Comparison of ENCODE assay signal across 23 cellular contexts in genomic region chr20:2125474-2126112, GRCh38. TPM values are rescaled to one million over a fixed set of nuclear protein-coding genes. Genes with fewer than 3 reads are reported as not detected.
DNase-seq lines count a peak whose midpoint lies in the region; ATAC-seq and TF ChIP-seq lines count a peak whose summit lies in the region.
"Had no signal": no experiment of that assay in that cellular context is flagged by ENCODE, and none has a peak within 500 bp of the region (broad histone marks: within the 10 kb centered on the region; RNA-seq: fewer than 3 reads in every experiment).

No MANE protein-coding gene starts in this region.

- TF ChIP-seq CTCF in Peyer's patch (IDR thresholded peaks at IDR 0.05) (no peak), suprapubic skin (IDR thresholded peaks at IDR 0.05) (no peak)

- peak overlapping the region in 2 of 3 donors; percentile 12 to 52 for H3K9ac ChIP-seq in skeletal muscle tissue (ENCODE audit: low read depth in 1 of 3, low read length in 3 of 3)
- H3K9ac ChIP-seq: SK-N-SH had no signal

- H3K9me3 Mint-ChIP-seq in IgD-negative memory B cell, result no peaks in the 10 kb centered on the region
- H3K9me3 Mint-ChIP-seq in central memory CD8-positive, alpha-beta T cell, result no peaks in the 10 kb centered on the region
- H3K9me3 Mint-ChIP-seq: activated naive CD4-positive, alpha-beta T cell treated with anti-CD3 and anti-CD28 coated beads for 36 hours; activated T-helper 1 cell treated with anti-CD3 and anti-CD28 coated beads, Interleukin-12 subunit alpha, Interleukin-12 subunit beta, Interleukin-2, Interleukin-4 antibody, amounts not matched to agents 30 ng/mL and 10 ng/mL and 1 ng/mL, durations not matched to agents 14 hours and 24 hours and 36 hours; mesothelial cell of epicardium; stimulated activated memory B cell treated with anti-CD40 and anti-IgM and Interleukin-4, amounts not matched to agents 10 μg/mL and 1 μg/mL and 100 μg/mL, for 72 hours; T-helper 1 cell treated with Interleukin-12 subunit alpha and Interleukin-12 subunit beta and Interleukin-4 antibody, amounts not matched to agents 30 μg/mL and 1 μg/mL, for 36 hours had no signal

- H3K4me3 ChIP-seq in skeletal muscle tissue (ENCODE audit: low read length in 3 of 3), result peak overlapping the region in 1 of 3 donors; percentile 3
- no peak overlapping the region for H3K4me3 ChIP-seq in Peyer's patch
- H3K4me3 ChIP-seq in suprapubic skin, result no peak overlapping the region
- H3K4me3 ChIP-seq: testis had no signal

- H3K4me3 Mint-ChIP-seq in IgD-negative memory B cell, result peak overlapping the region in 2 of 4 donors; percentile 12 to 76
- H3K4me3 Mint-ChIP-seq in central memory CD8-positive, alpha-beta T cell, result no peak overlapping the region
- H3K4me3 Mint-ChIP-seq: activated naive CD4-positive, alpha-beta T cell treated with anti-CD3 and anti-CD28 coated beads for 36 hours; activated T-helper 1 cell treated with anti-CD3 and anti-CD28 coated beads, Interleukin-12 subunit alpha, Interleukin-12 subunit beta, Interleukin-2, Interleukin-4 antibody, amounts not matched to agents 30 ng/mL and 10 ng/mL and 1 ng/mL, durations not matched to agents 14 hours and 24 hours and 36 hours; mesothelial cell of epicardium; stimulated activated memory B cell treated with anti-CD40 and anti-IgM and Interleukin-4, amounts not matched to agents 10 μg/mL and 1 μg/mL and 100 μg/mL, for 72 hours; T-helper 1 cell treated with Interleukin-12 subunit alpha and Interleukin-12 subunit beta and Interleukin-4 antibody, amounts not matched to agents 30 μg/mL and 1 μg/mL, for 36 hours had no signal

- ATAC-seq in central memory CD8-positive, alpha-beta T cell (replicated peaks; ENCODE audit: extremely low read depth, poor library complexity, severe bottlenecking), result no peak
- ATAC-seq in left ventricle myocardium superior (peak; percentile 73), GM21619 (IDR thresholded peaks at IDR 0.05; ENCODE audit: unreplicated experiment) (no peak)
- ATAC-seq: activated CD4-positive, CD25-positive, alpha-beta regulatory T cell treated with anti-CD3 and anti-CD28 coated beads, Interleukin-2, amount 50 U/mL, for 24 hours had no signal

- H3K36me3 Mint-ChIP-seq in IgD-negative memory B cell, result peaks cover 4% of the 10 kb centered on the region
- peaks cover 5% of the 10 kb centered on the region for H3K36me3 Mint-ChIP-seq in central memory CD8-positive, alpha-beta T cell (ENCODE audit: insufficient read depth)

- H3K36me3 ChIP-seq in skeletal muscle tissue (ENCODE audit: control insufficient read depth in 3 of 3, insufficient read depth in 3 of 3, low read length in 3 of 3) (no peaks in the 10 kb centered on the region), Peyer's patch (peaks cover 0 to 5% (median 0%) of the 10 kb centered on the region in 3 donors), suprapubic skin (no peaks in the 10 kb centered on the region)
- H3K36me3 ChIP-seq: brain microvascular endothelial cell had no signal

- 29% methylated on average over 5 of the region's 7 CpGs for WGBS in suprapubic skin

- no peak for TF ChIP-seq POLR2A in Peyer's patch (IDR thresholded peaks at IDR 0.05)
- TF ChIP-seq POLR2A in suprapubic skin (IDR thresholded peaks at IDR 0.05), result no peak

- H3K27ac ChIP-seq in skeletal muscle tissue (ENCODE audit: low read depth, low read length), result no peak overlapping the region
- no peak overlapping the region for H3K27ac ChIP-seq in Peyer's patch
- H3K27ac ChIP-seq in suprapubic skin, result no peak overlapping the region
- H3K27ac ChIP-seq: brain microvascular endothelial cell, testis had no signal

- H3K27ac Mint-ChIP-seq in IgD-negative memory B cell, result peak overlapping the region in 2 of 3 donors; percentile 37 to 78
- H3K27ac Mint-ChIP-seq in central memory CD8-positive, alpha-beta T cell (ENCODE audit: low read depth), result peak overlapping the region; percentile 32
- H3K27ac Mint-ChIP-seq: activated naive CD4-positive, alpha-beta T cell treated with anti-CD3 and anti-CD28 coated beads for 36 hours; activated T-helper 1 cell treated with anti-CD3 and anti-CD28 coated beads, Interleukin-12 subunit alpha, Interleukin-12 subunit beta, Interleukin-2, Interleukin-4 antibody, amounts not matched to agents 30 ng/mL and 10 ng/mL and 1 ng/mL, durations not matched to agents 14 hours and 24 hours and 36 hours; mesothelial cell of epicardium; stimulated activated memory B cell treated with anti-CD40 and anti-IgM and Interleukin-4, amounts not matched to agents 10 μg/mL and 1 μg/mL and 100 μg/mL, for 72 hours; T-helper 1 cell treated with Interleukin-12 subunit alpha and Interleukin-12 subunit beta and Interleukin-4 antibody, amounts not matched to agents 30 μg/mL and 1 μg/mL, for 36 hours had no signal

- H3K9me3 ChIP-seq in skeletal muscle tissue (ENCODE audit: control insufficient read depth in 3 of 3, low read length in 3 of 3), result no peaks in the 10 kb centered on the region
- no peaks in the 10 kb centered on the region for H3K9me3 ChIP-seq in Peyer's patch
- no peaks in the 10 kb centered on the region for H3K9me3 ChIP-seq in suprapubic skin
- H3K9me3 ChIP-seq: SK-N-SH, testis had no signal

- peaks cover 35 to 59% (median 42%) of the 10 kb centered on the region in 3 donors for H3K4me1 Mint-ChIP-seq in IgD-negative memory B cell
- H3K4me1 Mint-ChIP-seq in central memory CD8-positive, alpha-beta T cell, result peaks cover 86% of the 10 kb centered on the region
- H3K4me1 Mint-ChIP-seq: mesothelial cell of epicardium had no signal

- H3K4me1 ChIP-seq in skeletal muscle tissue (ENCODE audit: control insufficient read depth in 3 of 3, insufficient read depth in 3 of 3, low read length in 3 of 3) (peaks cover 38 to 45% (median 38%) of the 10 kb centered on the region in 3 donors), Peyer's patch (no peaks in the 10 kb centered on the region), suprapubic skin (peaks cover 56% of the 10 kb centered on the region)

- intact Hi-C loops in left ventricle myocardium superior (cut with micrococcal nuclease), result no loop called here

- no peaks in the 10 kb centered on the region for H3K27me3 Mint-ChIP-seq in IgD-negative memory B cell
- H3K27me3 Mint-ChIP-seq in central memory CD8-positive, alpha-beta T cell, result no peaks in the 10 kb centered on the region
- H3K27me3 Mint-ChIP-seq: stimulated activated memory B cell treated with anti-CD40 and anti-IgM and Interleukin-4, amounts not matched to agents 10 μg/mL and 1 μg/mL and 100 μg/mL, for 72 hours had no signal

- TF ChIP-seq EP300 in suprapubic skin (IDR thresholded peaks at IDR 0.05), result no peak

- H3K27me3 ChIP-seq in skeletal muscle tissue (ENCODE audit: control insufficient read depth in 3 of 3, insufficient read depth in 3 of 3, low read length in 3 of 3) (no peaks in the 10 kb centered on the region), Peyer's patch (no peaks in the 10 kb centered on the region), suprapubic skin (no peaks in the 10 kb centered on the region)
- H3K27me3 ChIP-seq: brain microvascular endothelial cell, testis had no signal

- no peak for DNase-seq in central memory CD8-positive, alpha-beta T cell (ENCODE audit: low spot score in 2 of 2)
- peak; percentile 65 for DNase-seq in left ventricle myocardium superior
- DNase-seq in Peyer's patch, result no peak
- DNase-seq in suprapubic skin (ENCODE audit: low spot score in 2 of 2), result no peak
- DNase-seq: activated CD4-positive, alpha-beta T cell treated with anti-CD3 and anti-CD28 coated beads, Interleukin-2, amount 50 U/mL, for 4 hours; activated naive CD4-positive, alpha-beta T cell treated with anti-CD3 and anti-CD28 coated beads for 36 hours; brain microvascular endothelial cell; effector CD4-positive, alpha-beta T cell; EL; IMR-90; NCI-H1092; NCI-H1694 treated with DMSO at 0.1 percent for 48 hours; OCI-M1; SK-N-SH; testis had no signal

RNA-seq across cellular contexts. Expression of gene STK35, which starts 24.0 kb away (rescaled TPM):
- 5.0 TPM for polyA plus RNA-seq in IgD-negative memory B cell
- total RNA-seq in left ventricle myocardium superior, result 15.9 TPM
- total RNA-seq in skeletal muscle tissue, result 7.8 TPM
- total RNA-seq in Peyer's patch, result 10 to 100 TPM; 24.3 to 39.6 (median 36.3) TPM
- total RNA-seq in suprapubic skin, result 10 to 100 TPM; 23.2 to 33.6 (median 25.2) TPM
